18 cellular contexts compared by ENCODE assay signal in the genomic region with DNA sequence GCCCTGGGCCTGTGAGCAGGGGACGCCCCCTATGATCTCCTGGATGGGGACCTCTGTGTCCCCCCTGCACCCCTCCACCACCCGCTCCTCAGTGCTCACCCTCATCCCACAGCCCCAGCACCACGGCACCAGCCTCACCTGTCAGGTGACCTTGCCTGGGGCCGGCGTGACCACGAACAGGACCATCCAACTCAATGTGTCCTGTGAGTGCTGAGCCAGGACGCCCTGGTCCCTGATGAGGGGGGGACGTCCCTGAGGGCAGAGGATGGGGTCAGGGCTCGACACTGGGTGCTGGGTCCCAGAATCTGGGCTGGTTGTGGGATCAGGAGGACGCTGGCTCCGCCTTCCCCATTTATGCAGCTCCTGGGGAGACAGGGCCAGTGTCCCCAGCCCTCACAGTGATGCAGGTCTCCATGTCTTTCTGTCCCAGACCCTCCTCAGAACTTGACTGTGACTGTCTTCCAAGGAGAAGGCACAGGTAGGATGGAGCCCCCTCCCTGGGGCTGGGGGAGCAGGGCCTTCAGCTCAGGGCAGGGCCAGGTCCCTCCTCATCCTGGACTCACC. TPM values are rescaled to one million over a fixed set of nuclear protein-coding genes. Genes with fewer than 3 reads are reported as not detected.
DNase-seq lines count a peak whose midpoint lies in the region; ATAC-seq, FAIRE-seq and TF ChIP-seq lines count a peak whose summit lies in the region.
"Had no signal": no experiment of that assay in that cellular context is flagged by ENCODE, and none has a peak within 500 bp of the region (broad histone marks: within the 10 kb centered on the region; RNA-seq: fewer than 3 reads in every experiment).

No MANE protein-coding gene starts in this region.

- peak overlapping the region; percentile 45 to 92 for H3K4me3 Mint-ChIP-seq in CD14-positive monocyte
- no peak overlapping the region for H3K4me3 Mint-ChIP-seq in effector memory CD8-positive, alpha-beta T cell
- peak overlapping the region; percentile 52 for H3K4me3 Mint-ChIP-seq in natural killer cell treated with Interleukin-12 subunit alpha and Interleukin-12 subunit beta and Interleukin-15 and Interleukin-18, amount 100 ng/mL, for 72 hours
- H3K4me3 Mint-ChIP-seq: B cell; CD4-positive, alpha-beta memory T cell; H9 had no signal

- peak; percentile 28 for FAIRE-seq in bronchial epithelial cell (lab: Jason Lieb, UNC)
- FAIRE-seq: GM12878 had no signal

- no peaks in the 10 kb centered on the region for H3K27me3 ChIP-seq in bronchial epithelial cell (ENCODE audit: control insufficient read depth, insufficient read depth, low read length)

- peaks cover 97% of the 10 kb centered on the region for H3K4me1 Mint-ChIP-seq in CD14-positive monocyte
- peaks cover 18 to 36% of the 10 kb centered on the region in 2 donors for H3K4me1 Mint-ChIP-seq in effector memory CD8-positive, alpha-beta T cell (ENCODE audit: low read depth in 2 of 2)
- H3K4me1 Mint-ChIP-seq in natural killer cell treated with Interleukin-12 subunit alpha and Interleukin-12 subunit beta and Interleukin-15 and Interleukin-18, amount 100 ng/mL, for 72 hours (ENCODE audit: low read depth in 2 of 2), result peaks cover 61 to 63% of the 10 kb centered on the region in 2 donors

- peak overlapping the region in 1 of 7 donors; percentile 57 for H3K27ac Mint-ChIP-seq in CD14-positive monocyte
- H3K27ac Mint-ChIP-seq in effector memory CD8-positive, alpha-beta T cell, result peak overlapping the region; percentile 69 to 70
- peak overlapping the region; percentile 50 to 78 for H3K27ac Mint-ChIP-seq in natural killer cell treated with Interleukin-12 subunit alpha and Interleukin-12 subunit beta and Interleukin-15 and Interleukin-18, amount 100 ng/mL, for 72 hours
- H3K27ac Mint-ChIP-seq: B cell, H9 had no signal

- H3K36me3 ChIP-seq in bronchial epithelial cell (ENCODE audit: control insufficient read depth, insufficient read depth, low read length), result no peaks in the 10 kb centered on the region

- no peaks in the 10 kb centered on the region for H3K9me3 Mint-ChIP-seq in CD14-positive monocyte
- H3K9me3 Mint-ChIP-seq in effector memory CD8-positive, alpha-beta T cell, result no peaks in the 10 kb centered on the region
- no peaks in the 10 kb centered on the region for H3K9me3 Mint-ChIP-seq in natural killer cell treated with Interleukin-12 subunit alpha and Interleukin-12 subunit beta and Interleukin-15 and Interleukin-18, amount 100 ng/mL, for 72 hours
- H3K9me3 Mint-ChIP-seq: H9 had no signal

- no peaks in the 10 kb centered on the region for H3K27me3 Mint-ChIP-seq in CD14-positive monocyte (ENCODE audit: low read depth in 3 of 3)
- H3K27me3 Mint-ChIP-seq in effector memory CD8-positive, alpha-beta T cell, result peaks cover 0 to 10% of the 10 kb centered on the region in 2 donors
- no peaks in the 10 kb centered on the region for H3K27me3 Mint-ChIP-seq in natural killer cell treated with Interleukin-12 subunit alpha and Interleukin-12 subunit beta and Interleukin-15 and Interleukin-18, amount 100 ng/mL, for 72 hours

- peaks cover 40 to 69% of the 10 kb centered on the region in 2 donors for H3K36me3 Mint-ChIP-seq in CD14-positive monocyte
- H3K36me3 Mint-ChIP-seq in effector memory CD8-positive, alpha-beta T cell (ENCODE audit: insufficient read depth), result no peaks in the 10 kb centered on the region
- peaks cover 5% of the 10 kb centered on the region for H3K36me3 Mint-ChIP-seq in natural killer cell treated with Interleukin-12 subunit alpha and Interleukin-12 subunit beta and Interleukin-15 and Interleukin-18, amount 100 ng/mL, for 72 hours
- H3K36me3 Mint-ChIP-seq: CD4-positive, alpha-beta memory T cell had no signal

- intact Hi-C loops in CD14-positive monocyte (cut with micrococcal nuclease), result loop anchor here (5.0 kb wide), 2 partner anchors 32 to 37 kb away; a partner anchor contains a TSS

- TF ChIP-seq CTCF in CD14-positive monocyte (IDR thresholded peaks at IDR 0.05), result no peak
- no peak for TF ChIP-seq CTCF in bronchial epithelial cell (IDR thresholded peaks at IDR 0.05; ENCODE audit: insufficient read depth, low read length, severe bottlenecking)

- no peak for ATAC-seq in effector memory CD8-positive, alpha-beta T cell (replicated peaks)
- no peak for ATAC-seq in natural killer cell treated with Interleukin-12 subunit alpha and Interleukin-12 subunit beta and Interleukin-15 and Interleukin-18, amount 100 ng/mL, for 72 hours
- ATAC-seq: GM12878 had no signal

- H3K4me3 ChIP-seq in bronchial epithelial cell (ENCODE audit: low read depth, low read length), result no peak overlapping the region
- H3K4me3 ChIP-seq: GM12878 had no signal

- DNase-seq in CD14-positive monocyte (ENCODE audit: low spot score) (no peak), bronchial epithelial cell (ENCODE audit: low read depth) (no peak), RKO (ENCODE audit: low spot score) (no peak), NCI-H2107 (lab: John Stamatoyannopoulos, UW) (no peak), HCEC 1CT (no peak)
- DNase-seq in effector memory CD8-positive, alpha-beta T cell, result no peak
- DNase-seq in natural killer cell treated with Interleukin-12 subunit alpha and Interleukin-12 subunit beta and Interleukin-15 and Interleukin-18, amount 100 ng/mL, for 72 hours (ENCODE audit: low spot score), result no peak
- no peak for DNase-seq in activated CD4-positive, alpha-beta T cell treated with anti-CD3 and anti-CD28 coated beads, Interleukin-2, amount 50 U/mL, for 4 hours
- DNase-seq: C1 segment of cervical spinal cord; CD4-positive, alpha-beta memory T cell; DMS79; GOT3; H9 had no signal

RNA-seq across cellular contexts. Expression of a gene that starts 2.5 kb away (rescaled TPM):
- polyA plus RNA-seq in CD14-positive monocyte, result 10 to 100 TPM; 71.8 to 93.3 TPM
- not detected in 2 replicates for total RNA-seq in bronchial epithelial cell
- 1 to 10 TPM; 7.9 to 8.7 TPM for total RNA-seq in natural killer cell treated with Interleukin-12 subunit alpha and Interleukin-12 subunit beta and Interleukin-15 and Interleukin-18, amount 100 ng/mL, for 72 hours
- total RNA-seq: A172, B cell, G401, GM12878, H9, HT-29 had no signal

RNA-seq across cellular contexts. Expression of a gene that starts 19.9 kb away (rescaled TPM):
- 100 to 1,000 TPM in 1 of 2 donors, 10 to 100 TPM in 1; 87.5 to 133 TPM for polyA plus RNA-seq in CD14-positive monocyte
- total RNA-seq in bronchial epithelial cell, result not detected in 2 replicates
- 1 to 10 TPM in 1 of 2 donors, under 1 TPM in 1; 0.69 to 1.1 TPM for total RNA-seq in natural killer cell treated with Interleukin-12 subunit alpha and Interleukin-12 subunit beta and Interleukin-15 and Interleukin-18, amount 100 ng/mL, for 72 hours
- total RNA-seq: A172, B cell, G401, GM12878, H9, HT-29 had no signal

RNA-seq across cellular contexts. Expression of a gene that starts 36.4 kb away (rescaled TPM):
- polyA plus RNA-seq in CD14-positive monocyte, result 1 to 10 TPM in 1 of 2 donors, under 1 TPM in 1; 0.75 to 3.0 TPM
- 7.3 and 7.6 TPM in 2 replicates for total RNA-seq in bronchial epithelial cell
- 10 to 100 TPM in 1 of 2 donors, 1 to 10 TPM in 1; 8.1 to 15.4 TPM for total RNA-seq in natural killer cell treated with Interleukin-12 subunit alpha and Interleukin-12 subunit beta and Interleukin-15 and Interleukin-18, amount 100 ng/mL, for 72 hours

Comparison
In these comparisons a context has a peak if more than half of its experiments do, and no peak if none do; other contexts are left out.
1. H3K4me3 Mint-ChIP-seq: peak in CD14-positive monocyte (2 of 2) and natural killer cell treated with Interleukin-12 subunit alpha and Interleukin-12 subunit beta and Interleukin-15 and Interleukin-18, amount 100 ng/mL, for 72 hours (single experiment); none in effector memory CD8-positive, alpha-beta T cell (0 of 2).